In the genomic region with DNA sequence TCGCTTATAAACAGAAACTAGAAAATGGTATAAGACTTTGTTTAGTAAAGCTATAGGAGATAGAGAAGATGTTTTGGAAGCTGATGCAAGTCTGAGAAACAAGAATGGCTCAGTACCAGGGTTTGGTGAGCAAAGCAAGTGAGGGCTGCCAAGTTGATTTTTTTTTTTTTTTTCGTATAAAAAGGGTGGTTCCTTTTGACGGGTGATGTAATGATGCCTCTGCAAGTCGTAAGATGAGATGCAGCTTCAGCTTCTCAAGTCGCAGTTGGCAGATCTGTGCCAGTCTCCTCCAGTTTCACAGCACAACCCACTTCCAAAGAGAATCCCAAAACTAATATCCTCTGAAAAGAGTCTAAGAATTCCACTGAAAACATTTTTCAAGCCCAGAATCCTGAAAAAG, we compare ENCODE assay signal across 2 cellular contexts.
A peak's percentile ranks its signal among the peaks of the same experiment; 100 is the strongest.
TF ChIP-seq lines count a peak whose summit lies in the region.

No MANE protein-coding gene starts in this region.

TF ChIP-seq in A549, 52 proteins besides CTCF, POLR2A, EP300 and RAD21 (continued from another document):
- TF ChIP-seq, protein P1, sequence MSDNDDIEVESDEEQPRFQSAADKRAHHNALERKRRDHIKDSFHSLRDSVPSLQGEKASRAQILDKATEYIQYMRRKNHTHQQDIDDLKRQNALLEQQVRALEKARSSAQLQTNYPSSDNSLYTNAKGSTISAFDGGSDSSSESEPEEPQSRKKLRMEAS (IDR thresholded peaks at IDR 0.05), result no peak

TF ChIP-seq in HEK293, 187 proteins besides CTCF, POLR2A, EP300 and RAD21 (continued from another document and continues in another):
- TF ChIP-seq, protein P2, sequence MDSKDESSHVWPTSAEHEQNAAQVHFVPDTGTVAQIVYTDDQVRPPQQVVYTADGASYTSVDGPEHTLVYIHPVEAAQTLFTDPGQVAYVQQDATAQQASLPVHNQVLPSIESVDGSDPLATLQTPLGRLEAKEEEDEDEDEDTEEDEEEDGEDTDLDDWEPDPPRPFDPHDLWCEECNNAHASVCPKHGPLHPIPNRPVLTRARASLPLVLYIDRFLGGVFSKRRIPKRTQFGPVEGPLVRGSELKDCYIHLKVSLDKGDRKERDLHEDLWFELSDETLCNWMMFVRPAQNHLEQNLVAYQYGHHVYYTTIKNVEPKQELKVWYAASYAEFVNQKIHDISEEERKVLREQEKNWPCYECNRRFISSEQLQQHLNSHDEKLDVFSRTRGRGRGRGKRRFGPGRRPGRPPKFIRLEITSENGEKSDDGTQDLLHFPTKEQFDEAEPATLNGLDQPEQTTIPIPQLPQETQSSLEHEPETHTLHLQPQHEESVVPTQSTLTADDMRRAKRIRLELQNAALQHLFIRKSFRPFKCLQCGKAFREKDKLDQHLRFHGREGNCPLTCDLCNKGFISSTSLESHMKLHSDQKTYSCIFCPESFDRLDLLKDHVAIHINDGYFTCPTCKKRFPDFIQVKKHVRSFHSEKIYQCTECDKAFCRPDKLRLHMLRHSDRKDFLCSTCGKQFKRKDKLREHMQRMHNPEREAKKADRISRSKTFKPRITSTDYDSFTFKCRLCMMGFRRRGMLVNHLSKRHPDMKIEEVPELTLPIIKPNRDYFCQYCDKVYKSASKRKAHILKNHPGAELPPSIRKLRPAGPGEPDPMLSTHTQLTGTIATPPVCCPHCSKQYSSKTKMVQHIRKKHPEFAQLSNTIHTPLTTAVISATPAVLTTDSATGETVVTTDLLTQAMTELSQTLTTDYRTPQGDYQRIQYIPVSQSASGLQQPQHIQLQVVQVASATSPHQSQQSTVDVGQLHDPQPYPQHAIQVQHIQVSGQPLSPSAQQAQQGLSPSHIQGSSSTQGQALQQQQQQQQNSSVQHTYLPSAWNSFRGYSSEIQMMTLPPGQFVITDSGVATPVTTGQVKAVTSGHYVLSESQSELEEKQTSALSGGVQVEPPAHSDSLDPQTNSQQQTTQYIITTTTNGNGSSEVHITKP (tag by site-specific recombination; IDR thresholded peaks at IDR 0.05), result peak; percentile 47; the same call in 1 of the 2 replicates
- TF ChIP-seq ZNF23 (tag by site-specific recombination; IDR thresholded peaks at IDR 0.05; ENCODE audit: borderline replicate concordance) (no peak), BCL11A (tag by site-specific recombination; IDR thresholded peaks at IDR 0.05; ENCODE audit: low read depth) (no peak), ZNF140 (tag by site-specific recombination; IDR thresholded peaks at IDR 0.05) (no peak), ZNF121 (tag by site-specific recombination; IDR thresholded peaks at IDR 0.05) (no peak), ZNF521 (tag by site-specific recombination; IDR thresholded peaks at IDR 0.05) (no peak), TCF7L2 (IDR thresholded peaks at IDR 0.05; ENCODE audit: borderline replicate concordance, low read depth, low read length) (no peak), ZNF148 (tag by site-specific recombination; IDR thresholded peaks at IDR 0.05; ENCODE audit: borderline replicate concordance) (no peak), ZBTB20 (tag by site-specific recombination; IDR thresholded peaks at IDR 0.05) (peak; percentile 45; the same call in 1 of the 2 replicates), ZNF132 (tag by site-specific recombination; IDR thresholded peaks at IDR 0.05; ENCODE audit: borderline replicate concordance) (no peak), ZNF530 (tag by site-specific recombination; IDR thresholded peaks at IDR 0.05; ENCODE audit: low read depth) (no peak), ZFP69B (tag by site-specific recombination; IDR thresholded peaks at IDR 0.05) (no peak), ZNF169 (tag by site-specific recombination; IDR thresholded peaks at IDR 0.05) (no peak), YY2 (tag by site-specific recombination; IDR thresholded peaks at IDR 0.05) (no peak), ZBTB17 (tag by site-specific recombination; IDR thresholded peaks at IDR 0.05) (no peak), ZNF701 (tag by site-specific recombination; IDR thresholded peaks at IDR 0.05) (no peak), KLF17 (tag by site-specific recombination; IDR thresholded peaks at IDR 0.05) (no peak), KLF10 (tag by site-specific recombination; IDR thresholded peaks at IDR 0.05) (no peak), ZNF623 (tag by site-specific recombination; IDR thresholded peaks at IDR 0.05) (0 out of 2 replicates have a peak, but pooled peaks have one; percentile 9), ZBTB48 (tag by site-specific recombination; IDR thresholded peaks at IDR 0.05) (peak; percentile 33; the same call in 1 of the 2 replicates), ZNF404 (tag by site-specific recombination; IDR thresholded peaks at IDR 0.05) (peak; percentile 35; the same call in 1 of the 2 replicates), ZNF48 (tag by site-specific recombination; IDR thresholded peaks at IDR 0.05) (no peak), ZNF112 (tag by site-specific recombination; IDR thresholded peaks at IDR 0.05) (peak; percentile 52; the same call in 1 of the 2 replicates), FEZF1 (tag by site-specific recombination; IDR thresholded peaks at IDR 0.05) (no peak), ZNF843 (tag by site-specific recombination; IDR thresholded peaks at IDR 0.05) (no peak), ZNF174 (tag by site-specific recombination; IDR thresholded peaks at IDR 0.05) (no peak), ZBTB44 (tag by site-specific recombination; IDR thresholded peaks at IDR 0.05) (no peak), ZFP3 (tag by site-specific recombination; IDR thresholded peaks at IDR 0.05; ENCODE audit: low read depth) (no peak), SP7 (tag by site-specific recombination; IDR thresholded peaks at IDR 0.05) (no peak), ZNF398 (tag by site-specific recombination; IDR thresholded peaks at IDR 0.05) (peak; percentile 40; the same call in 1 of the 2 replicates), ZNF2 (tag by site-specific recombination; IDR thresholded peaks at IDR 0.05) (no peak), ZNF513 (tag by site-specific recombination; IDR thresholded peaks at IDR 0.05) (no peak), ZNF792 (tag by site-specific recombination; IDR thresholded peaks at IDR 0.05) (no peak), ZNF175 (tag by site-specific recombination; IDR thresholded peaks at IDR 0.05) (no peak), ZNF560 (tag by site-specific recombination; IDR thresholded peaks at IDR 0.05; ENCODE audit: borderline replicate concordance) (no peak), ZNF747 (tag by site-specific recombination; IDR thresholded peaks at IDR 0.05) (no peak), ZNF670 (tag by site-specific recombination; IDR thresholded peaks at IDR 0.05; ENCODE audit: low read depth) (no peak), KLF8 (tag by site-specific recombination; IDR thresholded peaks at IDR 0.05) (no peak), KLF16 (tag by site-specific recombination; IDR thresholded peaks at IDR 0.05) (no peak), ZNF211 (tag by site-specific recombination; IDR thresholded peaks at IDR 0.05; ENCODE audit: low read depth) (no peak), ZNF488 (tag by site-specific recombination; IDR thresholded peaks at IDR 0.05) (no peak)
- TF ChIP-seq, protein P3, sequence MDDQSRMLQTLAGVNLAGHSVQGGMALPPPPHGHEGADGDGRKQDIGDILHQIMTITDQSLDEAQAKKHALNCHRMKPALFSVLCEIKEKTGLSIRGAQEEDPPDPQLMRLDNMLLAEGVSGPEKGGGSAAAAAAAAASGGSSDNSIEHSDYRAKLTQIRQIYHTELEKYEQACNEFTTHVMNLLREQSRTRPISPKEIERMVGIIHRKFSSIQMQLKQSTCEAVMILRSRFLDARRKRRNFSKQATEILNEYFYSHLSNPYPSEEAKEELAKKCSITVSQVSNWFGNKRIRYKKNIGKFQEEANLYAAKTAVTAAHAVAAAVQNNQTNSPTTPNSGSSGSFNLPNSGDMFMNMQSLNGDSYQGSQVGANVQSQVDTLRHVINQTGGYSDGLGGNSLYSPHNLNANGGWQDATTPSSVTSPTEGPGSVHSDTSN (CRISPR knock-in tag; IDR thresholded peaks at IDR 0.05), result no peak
- TF ChIP-seq, protein P4, sequence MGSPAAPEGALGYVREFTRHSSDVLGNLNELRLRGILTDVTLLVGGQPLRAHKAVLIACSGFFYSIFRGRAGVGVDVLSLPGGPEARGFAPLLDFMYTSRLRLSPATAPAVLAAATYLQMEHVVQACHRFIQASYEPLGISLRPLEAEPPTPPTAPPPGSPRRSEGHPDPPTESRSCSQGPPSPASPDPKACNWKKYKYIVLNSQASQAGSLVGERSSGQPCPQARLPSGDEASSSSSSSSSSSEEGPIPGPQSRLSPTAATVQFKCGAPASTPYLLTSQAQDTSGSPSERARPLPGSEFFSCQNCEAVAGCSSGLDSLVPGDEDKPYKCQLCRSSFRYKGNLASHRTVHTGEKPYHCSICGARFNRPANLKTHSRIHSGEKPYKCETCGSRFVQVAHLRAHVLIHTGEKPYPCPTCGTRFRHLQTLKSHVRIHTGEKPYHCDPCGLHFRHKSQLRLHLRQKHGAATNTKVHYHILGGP (tag by site-specific recombination; IDR thresholded peaks at IDR 0.05), result no peak
- TF ChIP-seq, protein P5, sequence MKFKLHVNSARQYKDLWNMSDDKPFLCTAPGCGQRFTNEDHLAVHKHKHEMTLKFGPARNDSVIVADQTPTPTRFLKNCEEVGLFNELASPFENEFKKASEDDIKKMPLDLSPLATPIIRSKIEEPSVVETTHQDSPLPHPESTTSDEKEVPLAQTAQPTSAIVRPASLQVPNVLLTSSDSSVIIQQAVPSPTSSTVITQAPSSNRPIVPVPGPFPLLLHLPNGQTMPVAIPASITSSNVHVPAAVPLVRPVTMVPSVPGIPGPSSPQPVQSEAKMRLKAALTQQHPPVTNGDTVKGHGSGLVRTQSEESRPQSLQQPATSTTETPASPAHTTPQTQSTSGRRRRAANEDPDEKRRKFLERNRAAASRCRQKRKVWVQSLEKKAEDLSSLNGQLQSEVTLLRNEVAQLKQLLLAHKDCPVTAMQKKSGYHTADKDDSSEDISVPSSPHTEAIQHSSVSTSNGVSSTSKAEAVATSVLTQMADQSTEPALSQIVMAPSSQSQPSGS (tag by site-specific recombination; IDR thresholded peaks at IDR 0.05; ENCODE audit: low read depth), result peak; percentile 27; the same call in 1 of the 2 replicates
